In genomic region chr1:150641126-150641815, GRCh38 we compare ENCODE assay signal across 7 cellular contexts. TPM values are rescaled to one million over a fixed set of nuclear protein-coding genes. Genes with fewer than 3 reads are reported as not detected.
DNase-seq lines count a peak whose midpoint lies in the region; ATAC-seq and TF ChIP-seq lines count a peak whose summit lies in the region.
"Not testable (repeated sequence)": the region's sequence is repeated elsewhere in the genome, so short reads cannot be mapped to it uniquely, and the experiment has no call there.

No MANE protein-coding gene starts in this region.

- H2BK5ac ChIP-seq in neuronal stem cell (ENCODE audit: low read length) = not testable (repeated sequence)

- H3K9me3 ChIP-seq in HUES6 (ENCODE audit: control insufficient read depth, insufficient read depth, low read depth, low read length); endodermal cell (ENCODE audit: control insufficient read depth, low read length); iPS-15b (ENCODE audit: control insufficient read depth, insufficient read depth, low read length); neuronal stem cell (replicated peaks in 1 of 2; ENCODE audit: control insufficient read depth in 2 of 2, insufficient read depth in 1 of 2, low read depth in 1 of 2, low read length in 2 of 2): not testable (repeated sequence)

- POLR2A ChIA-PET in activated CD4-positive, alpha-beta T cell treated with anti-CD3 and anti-CD28 coated beads for 36 hours (lab: Charles Lee) = not testable (repeated sequence)

- not testable (repeated sequence) for H3K27me3 ChIP-seq in HUES6 (ENCODE audit: control insufficient read depth, insufficient read depth, low read length); endodermal cell (ENCODE audit: control insufficient read depth, insufficient read depth, low read length, poor library complexity, severe bottlenecking); iPS-15b (ENCODE audit: control insufficient read depth, insufficient read depth, low read length); neuronal stem cell (ENCODE audit: control insufficient read depth in 3 of 3, insufficient read depth in 3 of 3, low read depth in 1 of 3, low read length in 3 of 3)

- not testable (repeated sequence) for H3K4ac ChIP-seq in neuronal stem cell (ENCODE audit: low read length)

- peaks cover 29% of the 10 kb centered on the region for H3K4me1 ChIP-seq in HUES6 (ENCODE audit: control insufficient read depth, insufficient read depth, low read length)
- H3K4me1 ChIP-seq in endodermal cell (ENCODE audit: control insufficient read depth, insufficient read depth, low read length) = peaks cover 11% of the 10 kb centered on the region
- peaks cover 15% of the 10 kb centered on the region for H3K4me1 ChIP-seq in iPS-15b (ENCODE audit: control insufficient read depth, insufficient read depth, low read length)
- H3K4me1 ChIP-seq in neuronal stem cell (ENCODE audit: control insufficient read depth in 2 of 2, insufficient read depth in 1 of 2, low read depth in 1 of 2, low read length in 2 of 2) = not testable (repeated sequence)

- H3K36me3 Mint-ChIP-seq in activated CD4-positive, alpha-beta T cell treated with anti-CD3 and anti-CD28 coated beads for 36 hours (ENCODE audit: low read depth); mesothelial cell of epicardium: not testable (repeated sequence)
- H3K36me3 Mint-ChIP-seq in endodermal cell (ENCODE audit: low read depth) = peaks cover 18% of the 10 kb centered on the region

- not testable (repeated sequence) for TF ChIP-seq CTCF in endodermal cell (conservative IDR thresholded peaks at IDR 0.05); mesothelial cell of epicardium (IDR thresholded peaks at IDR 0.05; ENCODE audit: unreplicated experiment)

- H3K23ac ChIP-seq in neuronal stem cell (ENCODE audit: low read depth, low read length, poor library complexity) = not testable (repeated sequence)

- H3K79me1 ChIP-seq in neuronal stem cell (ENCODE audit: low read depth, low read length) = not testable (repeated sequence)

- not testable (repeated sequence) for H3K9me3 Mint-ChIP-seq in activated CD4-positive, alpha-beta T cell treated with anti-CD3 and anti-CD28 coated beads for 36 hours (ENCODE audit: low read depth); endodermal cell; mesothelial cell of epicardium

- not testable (repeated sequence) for H3K18ac ChIP-seq in neuronal stem cell (ENCODE audit: low read length)

- not testable (repeated sequence) for H2AK5ac ChIP-seq in neuronal stem cell (ENCODE audit: low read depth, low read length)

- intact Hi-C loops in activated CD4-positive, alpha-beta T cell treated with anti-CD3 and anti-CD28 coated beads for 36 hours (cut with DNase I, micrococcal nuclease) = not testable (repeated sequence)

- CTCF ChIA-PET in activated CD4-positive, alpha-beta T cell treated with anti-CD3 and anti-CD28 coated beads for 36 hours (lab: Charles Lee) = not testable (repeated sequence)

- 7 to 11% methylated on average over 1 to 6 of the region's 9 CpGs for WGBS in endodermal cell (ENCODE audit: insufficient coverage in 1 of 2, insufficient read length in 1 of 2), 2 experiments
- WGBS in neuronal stem cell (ENCODE audit: extremely low coverage in 2 of 2, insufficient read length in 2 of 2, insufficient replicate concordance in 1 of 2), 2 donors = 100% methylated on average over 1 of the region's 9 CpGs; no CpG with 5 or more reads in 1 of the 2 donors

- H4K91ac ChIP-seq in neuronal stem cell (ENCODE audit: low read depth, low read length, poor library complexity) = not testable (repeated sequence)

- not testable (repeated sequence) for H3K14ac ChIP-seq in neuronal stem cell (ENCODE audit: low read length)

- not testable (repeated sequence) for H3K4me1 Mint-ChIP-seq in activated CD4-positive, alpha-beta T cell treated with anti-CD3 and anti-CD28 coated beads for 36 hours; mesothelial cell of epicardium
- H3K4me1 Mint-ChIP-seq in endodermal cell = peaks cover 30% of the 10 kb centered on the region

- H3K27me3 Mint-ChIP-seq in activated CD4-positive, alpha-beta T cell treated with anti-CD3 and anti-CD28 coated beads for 36 hours; endodermal cell (ENCODE audit: insufficient read depth); mesothelial cell of epicardium (ENCODE audit: low read depth): not testable (repeated sequence)

- not testable (repeated sequence) for H4K8ac ChIP-seq in neuronal stem cell (ENCODE audit: low read depth, low read length)

- H3K4me2 ChIP-seq in neuronal stem cell (ENCODE audit: insufficient read depth, low read length, poor library complexity, severe bottlenecking) = not testable (repeated sequence)

- not testable (repeated sequence) for H2BK120ac ChIP-seq in neuronal stem cell (ENCODE audit: low read depth, low read length)

- H2BK15ac ChIP-seq in neuronal stem cell (ENCODE audit: low read length) = not testable (repeated sequence)

- DNase-seq in ELF-1 (ENCODE audit: low read depth, low spot score) = peak; percentile 41
- not testable (repeated sequence) for DNase-seq in activated CD4-positive, alpha-beta T cell treated with anti-CD3 and anti-CD28 coated beads for 36 hours; mesothelial cell of epicardium (ENCODE audit: low spot score in 2 of 2, unreplicated experiment in 2 of 2); neuronal stem cell (ENCODE audit: low spot score)
- DNase-seq in endodermal cell = peak; percentile 86

- not testable (repeated sequence) for H2BK12ac ChIP-seq in neuronal stem cell (ENCODE audit: low read length)

- H3K9ac ChIP-seq in HUES6 (ENCODE audit: low read length) = peak overlapping the region; percentile 89
- peak overlapping the region; percentile 89 for H3K9ac ChIP-seq in endodermal cell (ENCODE audit: extremely low read depth, low read length, poor library complexity, severe bottlenecking)
- peak overlapping the region; percentile 18 for H3K9ac ChIP-seq in iPS-15b (ENCODE audit: low read depth, low read length)
- H3K9ac ChIP-seq in neuronal stem cell (ENCODE audit: low read depth, low read length, poor library complexity) = not testable (repeated sequence)

- H3K4me3 ChIP-seq in HUES6 (ENCODE audit: low read depth, low read length) (peak overlapping the region; percentile 34; the same call in 1 of the 2 replicates), endodermal cell (ENCODE audit: low read length) (peak overlapping the region; percentile 76)
- H3K4me3 ChIP-seq in iPS-15b (ENCODE audit: low read depth, low read length); neuronal stem cell (ENCODE audit: low read length in 2 of 2): not testable (repeated sequence)

- H2AFZ ChIP-seq in neuronal stem cell (ENCODE audit: low read length) = peak overlapping the region; percentile 23

- not testable (repeated sequence) for H3K4me3 Mint-ChIP-seq in activated CD4-positive, alpha-beta T cell treated with anti-CD3 and anti-CD28 coated beads for 36 hours; mesothelial cell of epicardium
- H3K4me3 Mint-ChIP-seq in endodermal cell = peak overlapping the region; percentile 45

- not testable (repeated sequence) for ATAC-seq in activated CD4-positive, alpha-beta T cell treated with anti-CD3 and anti-CD28 coated beads for 36 hours

- H3K27ac ChIP-seq in HUES6 (ENCODE audit: low read depth, low read length) = peak overlapping the region; percentile 99
- not testable (repeated sequence) for H3K27ac ChIP-seq in endodermal cell (ENCODE audit: low read depth, low read length); neuronal stem cell (replicated peaks; ENCODE audit: low read length)

- peaks cover 12% of the 10 kb centered on the region for H3K36me3 ChIP-seq in HUES6 (ENCODE audit: control insufficient read depth, insufficient read depth, low read length)
- peaks cover 16% of the 10 kb centered on the region for H3K36me3 ChIP-seq in endodermal cell (ENCODE audit: control insufficient read depth, insufficient read depth, low read length)
- not testable (repeated sequence) for H3K36me3 ChIP-seq in iPS-15b (ENCODE audit: control insufficient read depth, insufficient read depth, low read length); neuronal stem cell (replicated peaks in 1 of 2; ENCODE audit: control insufficient read depth in 2 of 2, insufficient read depth in 2 of 2, low read length in 2 of 2)

- peak overlapping the region; percentile 37 for H3K27ac Mint-ChIP-seq in activated CD4-positive, alpha-beta T cell treated with anti-CD3 and anti-CD28 coated beads for 36 hours
- H3K27ac Mint-ChIP-seq in endodermal cell = peak overlapping the region; percentile 96
- H3K27ac Mint-ChIP-seq in mesothelial cell of epicardium = peak overlapping the region; percentile 69

RNA-seq across cellular contexts. Expression of gene ENSA, which starts 11.9 kb away (rescaled TPM):
- total RNA-seq in activated CD4-positive, alpha-beta T cell treated with anti-CD3 and anti-CD28 coated beads for 36 hours = 100 to 1,000 TPM; 197 to 240 TPM
- 100 to 1,000 TPM; 266 to 364 TPM for total RNA-seq in endodermal cell
- polyA plus RNA-seq in endodermal cell (2013, experiment 1 of 2) = 140 TPM
- 146 TPM for polyA plus RNA-seq in endodermal cell (2013, experiment 2 of 2)
- total RNA-seq in mesothelial cell of epicardium = 115 to 117 TPM (median 117 TPM) in 3 replicates
- 91.3 TPM for polyA plus RNA-seq in neuronal stem cell (2013, experiment 1 of 2)
- 90.6 TPM for polyA plus RNA-seq in neuronal stem cell (2013, experiment 2 of 2)

RNA-seq across cellular contexts. Expression of gene GOLPH3L, which starts 55.7 kb away (rescaled TPM):
- total RNA-seq in activated CD4-positive, alpha-beta T cell treated with anti-CD3 and anti-CD28 coated beads for 36 hours = 10 to 100 TPM; 24.2 to 29.1 TPM
- total RNA-seq in endodermal cell = 10 to 100 TPM; 45.1 to 45.2 TPM
- 26.9 TPM for polyA plus RNA-seq in endodermal cell (2013, experiment 1 of 2)
- 25.6 TPM for polyA plus RNA-seq in endodermal cell (2013, experiment 2 of 2)
- total RNA-seq in mesothelial cell of epicardium = 26.2 to 27.6 TPM (median 26.6 TPM) in 3 replicates
- polyA plus RNA-seq in neuronal stem cell (2013, experiment 1 of 2) = 22.9 TPM
- polyA plus RNA-seq in neuronal stem cell (2013, experiment 2 of 2) = 24.4 TPM

Comparison
In these comparisons a context has a peak if more than half of its experiments do, and no peak if none do; other contexts are left out.
1. H3K27ac Mint-ChIP-seq: peak in every context shown above with its lines; median percentile 96 in endodermal cell; 69 in mesothelial cell of epicardium; 37 in activated CD4-positive, alpha-beta T cell treated with anti-CD3 and anti-CD28 coated beads for 36 hours.